ENCODE assay signal across 1 cellular context in the genomic region with DNA sequence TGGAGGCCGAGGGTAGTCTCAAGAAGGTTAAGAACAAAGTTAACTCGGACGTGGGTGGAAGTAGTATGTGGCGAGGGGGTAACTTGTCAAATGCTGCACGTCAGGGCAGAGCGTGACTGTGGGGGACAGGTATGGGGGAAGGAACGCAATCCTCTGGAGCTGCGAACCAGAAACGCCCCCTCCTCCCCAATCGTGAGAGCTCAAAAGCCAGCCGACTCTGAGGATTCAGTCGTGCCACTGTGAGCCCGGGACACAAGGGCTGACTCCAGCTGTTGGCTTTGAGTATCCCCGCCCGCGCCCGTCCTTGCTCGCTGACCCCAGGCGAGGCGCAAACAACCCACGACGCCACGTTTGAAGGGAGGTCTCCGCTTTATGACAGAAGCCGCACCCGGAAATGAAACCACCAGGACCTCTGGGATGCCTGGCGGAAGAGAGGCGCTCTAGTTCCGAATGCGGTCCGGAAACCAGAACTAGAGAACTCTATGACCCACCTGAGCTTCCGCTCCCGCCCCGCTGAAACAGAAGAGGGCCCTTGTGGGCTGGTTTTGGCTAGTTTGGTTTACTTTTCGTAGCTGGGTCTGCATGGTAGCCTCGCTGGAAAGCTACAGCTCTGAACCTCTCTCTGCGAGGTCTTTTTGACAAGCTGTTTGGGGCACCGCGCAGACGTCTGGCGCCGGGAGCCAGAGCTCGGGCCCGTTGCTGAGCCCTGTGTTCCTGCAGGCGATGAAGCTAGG.
TF ChIP-seq lines count a peak whose summit lies in the region.

Gene PEX12, minus strand, starts transcription at position 377 of the 734 bp plus-strand sequence. CDS start 550 bp downstream, outside the sequence.

TF ChIP-seq in K562, 482 proteins besides CTCF, POLR2A, EP300 and RAD21 (continued from another document and continues in another):
- TF ChIP-seq, protein P1, sequence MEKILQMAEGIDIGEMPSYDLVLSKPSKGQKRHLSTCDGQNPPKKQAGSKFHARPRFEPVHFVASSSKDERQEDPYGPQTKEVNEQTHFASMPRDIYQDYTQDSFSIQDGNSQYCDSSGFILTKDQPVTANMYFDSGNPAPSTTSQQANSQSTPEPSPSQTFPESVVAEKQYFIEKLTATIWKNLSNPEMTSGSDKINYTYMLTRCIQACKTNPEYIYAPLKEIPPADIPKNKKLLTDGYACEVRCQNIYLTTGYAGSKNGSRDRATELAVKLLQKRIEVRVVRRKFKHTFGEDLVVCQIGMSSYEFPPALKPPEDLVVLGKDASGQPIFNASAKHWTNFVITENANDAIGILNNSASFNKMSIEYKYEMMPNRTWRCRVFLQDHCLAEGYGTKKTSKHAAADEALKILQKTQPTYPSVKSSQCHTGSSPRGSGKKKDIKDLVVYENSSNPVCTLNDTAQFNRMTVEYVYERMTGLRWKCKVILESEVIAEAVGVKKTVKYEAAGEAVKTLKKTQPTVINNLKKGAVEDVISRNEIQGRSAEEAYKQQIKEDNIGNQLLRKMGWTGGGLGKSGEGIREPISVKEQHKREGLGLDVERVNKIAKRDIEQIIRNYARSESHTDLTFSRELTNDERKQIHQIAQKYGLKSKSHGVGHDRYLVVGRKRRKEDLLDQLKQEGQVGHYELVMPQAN (IDR thresholded peaks at IDR 0.05; ENCODE audit: borderline replicate concordance): peak; percentile 88; the same call in 1 of the 2 replicates
- TF ChIP-seq SIN3A (IDR thresholded peaks at IDR 0.05; ENCODE audit: borderline replicate concordance in 2 of 2, control insufficient read depth in 1 of 2, low read depth in 2 of 2, low read length in 2 of 2): peak; percentile 29 to 72; a peak in 3 of 4 replicates
- no peak for TF ChIP-seq MCM7 (IDR thresholded peaks at IDR 0.05)
- TF ChIP-seq, protein P2, sequence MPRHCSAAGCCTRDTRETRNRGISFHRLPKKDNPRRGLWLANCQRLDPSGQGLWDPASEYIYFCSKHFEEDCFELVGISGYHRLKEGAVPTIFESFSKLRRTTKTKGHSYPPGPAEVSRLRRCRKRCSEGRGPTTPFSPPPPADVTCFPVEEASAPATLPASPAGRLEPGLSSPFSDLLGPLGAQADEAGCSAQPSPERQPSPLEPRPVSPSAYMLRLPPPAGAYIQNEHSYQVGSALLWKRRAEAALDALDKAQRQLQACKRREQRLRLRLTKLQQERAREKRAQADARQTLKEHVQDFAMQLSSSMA (CRISPR knock-in tag; IDR thresholded peaks at IDR 0.05): no peak
- TF ChIP-seq HDGF (IDR thresholded peaks at IDR 0.05): no peak
- peak; percentile 57; the same call in 1 of the 2 replicates for TF ChIP-seq SPI1 (IDR thresholded peaks at IDR 0.05; ENCODE audit: borderline replicate concordance, low read depth, low read length)
- TF ChIP-seq, protein P3, sequence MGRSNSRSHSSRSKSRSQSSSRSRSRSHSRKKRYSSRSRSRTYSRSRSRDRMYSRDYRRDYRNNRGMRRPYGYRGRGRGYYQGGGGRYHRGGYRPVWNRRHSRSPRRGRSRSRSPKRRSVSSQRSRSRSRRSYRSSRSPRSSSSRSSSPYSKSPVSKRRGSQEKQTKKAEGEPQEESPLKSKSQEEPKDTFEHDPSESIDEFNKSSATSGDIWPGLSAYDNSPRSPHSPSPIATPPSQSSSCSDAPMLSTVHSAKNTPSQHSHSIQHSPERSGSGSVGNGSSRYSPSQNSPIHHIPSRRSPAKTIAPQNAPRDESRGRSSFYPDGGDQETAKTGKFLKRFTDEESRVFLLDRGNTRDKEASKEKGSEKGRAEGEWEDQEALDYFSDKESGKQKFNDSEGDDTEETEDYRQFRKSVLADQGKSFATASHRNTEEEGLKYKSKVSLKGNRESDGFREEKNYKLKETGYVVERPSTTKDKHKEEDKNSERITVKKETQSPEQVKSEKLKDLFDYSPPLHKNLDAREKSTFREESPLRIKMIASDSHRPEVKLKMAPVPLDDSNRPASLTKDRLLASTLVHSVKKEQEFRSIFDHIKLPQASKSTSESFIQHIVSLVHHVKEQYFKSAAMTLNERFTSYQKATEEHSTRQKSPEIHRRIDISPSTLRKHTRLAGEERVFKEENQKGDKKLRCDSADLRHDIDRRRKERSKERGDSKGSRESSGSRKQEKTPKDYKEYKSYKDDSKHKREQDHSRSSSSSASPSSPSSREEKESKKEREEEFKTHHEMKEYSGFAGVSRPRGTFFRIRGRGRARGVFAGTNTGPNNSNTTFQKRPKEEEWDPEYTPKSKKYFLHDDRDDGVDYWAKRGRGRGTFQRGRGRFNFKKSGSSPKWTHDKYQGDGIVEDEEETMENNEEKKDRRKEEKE (IDR thresholded peaks at IDR 0.05; ENCODE audit: borderline replicate concordance in 1 of 2, control insufficient read depth in 1 of 2, low read depth in 2 of 2, low read length in 1 of 2): no peak; a peak in 1 of 4 replicates
- TF ChIP-seq, protein P4, sequence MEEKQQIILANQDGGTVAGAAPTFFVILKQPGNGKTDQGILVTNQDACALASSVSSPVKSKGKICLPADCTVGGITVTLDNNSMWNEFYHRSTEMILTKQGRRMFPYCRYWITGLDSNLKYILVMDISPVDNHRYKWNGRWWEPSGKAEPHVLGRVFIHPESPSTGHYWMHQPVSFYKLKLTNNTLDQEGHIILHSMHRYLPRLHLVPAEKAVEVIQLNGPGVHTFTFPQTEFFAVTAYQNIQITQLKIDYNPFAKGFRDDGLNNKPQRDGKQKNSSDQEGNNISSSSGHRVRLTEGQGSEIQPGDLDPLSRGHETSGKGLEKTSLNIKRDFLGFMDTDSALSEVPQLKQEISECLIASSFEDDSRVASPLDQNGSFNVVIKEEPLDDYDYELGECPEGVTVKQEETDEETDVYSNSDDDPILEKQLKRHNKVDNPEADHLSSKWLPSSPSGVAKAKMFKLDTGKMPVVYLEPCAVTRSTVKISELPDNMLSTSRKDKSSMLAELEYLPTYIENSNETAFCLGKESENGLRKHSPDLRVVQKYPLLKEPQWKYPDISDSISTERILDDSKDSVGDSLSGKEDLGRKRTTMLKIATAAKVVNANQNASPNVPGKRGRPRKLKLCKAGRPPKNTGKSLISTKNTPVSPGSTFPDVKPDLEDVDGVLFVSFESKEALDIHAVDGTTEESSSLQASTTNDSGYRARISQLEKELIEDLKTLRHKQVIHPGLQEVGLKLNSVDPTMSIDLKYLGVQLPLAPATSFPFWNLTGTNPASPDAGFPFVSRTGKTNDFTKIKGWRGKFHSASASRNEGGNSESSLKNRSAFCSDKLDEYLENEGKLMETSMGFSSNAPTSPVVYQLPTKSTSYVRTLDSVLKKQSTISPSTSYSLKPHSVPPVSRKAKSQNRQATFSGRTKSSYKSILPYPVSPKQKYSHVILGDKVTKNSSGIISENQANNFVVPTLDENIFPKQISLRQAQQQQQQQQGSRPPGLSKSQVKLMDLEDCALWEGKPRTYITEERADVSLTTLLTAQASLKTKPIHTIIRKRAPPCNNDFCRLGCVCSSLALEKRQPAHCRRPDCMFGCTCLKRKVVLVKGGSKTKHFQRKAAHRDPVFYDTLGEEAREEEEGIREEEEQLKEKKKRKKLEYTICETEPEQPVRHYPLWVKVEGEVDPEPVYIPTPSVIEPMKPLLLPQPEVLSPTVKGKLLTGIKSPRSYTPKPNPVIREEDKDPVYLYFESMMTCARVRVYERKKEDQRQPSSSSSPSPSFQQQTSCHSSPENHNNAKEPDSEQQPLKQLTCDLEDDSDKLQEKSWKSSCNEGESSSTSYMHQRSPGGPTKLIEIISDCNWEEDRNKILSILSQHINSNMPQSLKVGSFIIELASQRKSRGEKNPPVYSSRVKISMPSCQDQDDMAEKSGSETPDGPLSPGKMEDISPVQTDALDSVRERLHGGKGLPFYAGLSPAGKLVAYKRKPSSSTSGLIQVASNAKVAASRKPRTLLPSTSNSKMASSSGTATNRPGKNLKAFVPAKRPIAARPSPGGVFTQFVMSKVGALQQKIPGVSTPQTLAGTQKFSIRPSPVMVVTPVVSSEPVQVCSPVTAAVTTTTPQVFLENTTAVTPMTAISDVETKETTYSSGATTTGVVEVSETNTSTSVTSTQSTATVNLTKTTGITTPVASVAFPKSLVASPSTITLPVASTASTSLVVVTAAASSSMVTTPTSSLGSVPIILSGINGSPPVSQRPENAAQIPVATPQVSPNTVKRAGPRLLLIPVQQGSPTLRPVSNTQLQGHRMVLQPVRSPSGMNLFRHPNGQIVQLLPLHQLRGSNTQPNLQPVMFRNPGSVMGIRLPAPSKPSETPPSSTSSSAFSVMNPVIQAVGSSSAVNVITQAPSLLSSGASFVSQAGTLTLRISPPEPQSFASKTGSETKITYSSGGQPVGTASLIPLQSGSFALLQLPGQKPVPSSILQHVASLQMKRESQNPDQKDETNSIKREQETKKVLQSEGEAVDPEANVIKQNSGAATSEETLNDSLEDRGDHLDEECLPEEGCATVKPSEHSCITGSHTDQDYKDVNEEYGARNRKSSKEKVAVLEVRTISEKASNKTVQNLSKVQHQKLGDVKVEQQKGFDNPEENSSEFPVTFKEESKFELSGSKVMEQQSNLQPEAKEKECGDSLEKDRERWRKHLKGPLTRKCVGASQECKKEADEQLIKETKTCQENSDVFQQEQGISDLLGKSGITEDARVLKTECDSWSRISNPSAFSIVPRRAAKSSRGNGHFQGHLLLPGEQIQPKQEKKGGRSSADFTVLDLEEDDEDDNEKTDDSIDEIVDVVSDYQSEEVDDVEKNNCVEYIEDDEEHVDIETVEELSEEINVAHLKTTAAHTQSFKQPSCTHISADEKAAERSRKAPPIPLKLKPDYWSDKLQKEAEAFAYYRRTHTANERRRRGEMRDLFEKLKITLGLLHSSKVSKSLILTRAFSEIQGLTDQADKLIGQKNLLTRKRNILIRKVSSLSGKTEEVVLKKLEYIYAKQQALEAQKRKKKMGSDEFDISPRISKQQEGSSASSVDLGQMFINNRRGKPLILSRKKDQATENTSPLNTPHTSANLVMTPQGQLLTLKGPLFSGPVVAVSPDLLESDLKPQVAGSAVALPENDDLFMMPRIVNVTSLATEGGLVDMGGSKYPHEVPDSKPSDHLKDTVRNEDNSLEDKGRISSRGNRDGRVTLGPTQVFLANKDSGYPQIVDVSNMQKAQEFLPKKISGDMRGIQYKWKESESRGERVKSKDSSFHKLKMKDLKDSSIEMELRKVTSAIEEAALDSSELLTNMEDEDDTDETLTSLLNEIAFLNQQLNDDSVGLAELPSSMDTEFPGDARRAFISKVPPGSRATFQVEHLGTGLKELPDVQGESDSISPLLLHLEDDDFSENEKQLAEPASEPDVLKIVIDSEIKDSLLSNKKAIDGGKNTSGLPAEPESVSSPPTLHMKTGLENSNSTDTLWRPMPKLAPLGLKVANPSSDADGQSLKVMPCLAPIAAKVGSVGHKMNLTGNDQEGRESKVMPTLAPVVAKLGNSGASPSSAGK (IDR thresholded peaks at IDR 0.05): no peak
- TF ChIP-seq LEF1 (IDR thresholded peaks at IDR 0.05): no peak
- no peak for TF ChIP-seq FIP1L1 (IDR thresholded peaks at IDR 0.05; ENCODE audit: low read depth, low read length, poor library complexity, severe bottlenecking)
- TF ChIP-seq NR0B1 (IDR thresholded peaks at IDR 0.05; ENCODE audit: partially characterized antibody): no peak
- TF ChIP-seq, protein P5, sequence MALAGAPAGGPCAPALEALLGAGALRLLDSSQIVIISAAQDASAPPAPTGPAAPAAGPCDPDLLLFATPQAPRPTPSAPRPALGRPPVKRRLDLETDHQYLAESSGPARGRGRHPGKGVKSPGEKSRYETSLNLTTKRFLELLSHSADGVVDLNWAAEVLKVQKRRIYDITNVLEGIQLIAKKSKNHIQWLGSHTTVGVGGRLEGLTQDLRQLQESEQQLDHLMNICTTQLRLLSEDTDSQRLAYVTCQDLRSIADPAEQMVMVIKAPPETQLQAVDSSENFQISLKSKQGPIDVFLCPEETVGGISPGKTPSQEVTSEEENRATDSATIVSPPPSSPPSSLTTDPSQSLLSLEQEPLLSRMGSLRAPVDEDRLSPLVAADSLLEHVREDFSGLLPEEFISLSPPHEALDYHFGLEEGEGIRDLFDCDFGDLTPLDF (CRISPR knock-in tag; IDR thresholded peaks at IDR 0.05): peak; percentile 28; the same call in 1 of the 2 replicates
- no peak for TF ChIP-seq MAFG (tag; conservative IDR thresholded peaks at IDR 0.05)
- TF ChIP-seq BRD4 (IDR thresholded peaks at IDR 0.05): no peak; the same call in 1 of the 2 replicates
- no peak for TF ChIP-seq CEBPB (tag; IDR thresholded peaks at IDR 0.05)
- no peak for TF ChIP-seq BRF2 (IDR thresholded peaks at IDR 0.05; ENCODE audit: borderline replicate concordance, insufficient read depth, insufficient read length)
- TF ChIP-seq THRA (IDR thresholded peaks at IDR 0.05): no peak
- peak; percentile 81 for TF ChIP-seq EGR1 (conservative IDR thresholded peaks at IDR 0.05)
- TF ChIP-seq PRPF4 (IDR thresholded peaks at IDR 0.05; ENCODE audit: insufficient read depth, low read depth, low read length, poor library complexity, severe bottlenecking): no peak
- peak; percentile 53 to 60 for TF ChIP-seq E2F6 (IDR thresholded peaks at IDR 0.05; ENCODE audit: borderline replicate concordance in 1 of 2, extremely low read depth in 1 of 2, insufficient read depth in 1 of 2, insufficient read length in 1 of 2, low read depth in 1 of 2, low read length in 1 of 2, poor library complexity in 1 of 2, severe bottlenecking in 1 of 2)
